Comparison of ENCODE assay signal across 22 cellular contexts in the genomic region with DNA sequence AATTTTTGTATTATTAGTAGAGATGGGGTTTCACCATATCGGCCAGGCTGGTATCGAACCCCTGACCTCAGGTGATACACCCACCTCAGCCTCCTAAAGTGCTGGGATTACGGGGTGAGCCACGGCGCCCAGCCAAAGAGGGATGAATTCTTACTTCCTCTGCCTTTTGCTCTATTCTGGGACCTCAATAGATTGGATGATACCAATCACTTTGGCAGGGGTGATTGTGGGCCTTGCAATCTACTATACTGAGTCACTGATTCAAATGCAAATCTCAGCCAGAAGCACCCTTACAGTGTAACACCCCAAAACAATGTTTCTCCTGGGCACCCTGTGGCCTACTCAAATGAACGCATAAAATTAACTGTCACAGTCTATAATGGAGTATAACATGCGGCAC.
A peak's percentile ranks its signal among the peaks of the same experiment; 100 is the strongest.
DNase-seq lines count a peak whose midpoint lies in the region; FAIRE-seq and TF ChIP-seq lines count a peak whose summit lies in the region.
"Had no signal": no experiment of that assay in that cellular context is flagged by ENCODE, and none has a peak within 500 bp of the region (broad histone marks: within the 10 kb centered on the region; RNA-seq: fewer than 3 reads in every experiment).

No MANE protein-coding gene starts in this region.

- H3K36me3 ChIP-seq in H1 (ENCODE audit: control insufficient read depth in 2 of 4, insufficient read depth in 4 of 4, low read length in 3 of 4) (no peaks in the 10 kb centered on the region), iPS DF 6.9 (ENCODE audit: control insufficient read depth, insufficient read depth, low read length) (no peaks in the 10 kb centered on the region), kidney (ENCODE audit: control insufficient read depth in 1 of 2, insufficient read depth in 2 of 2, low read length in 2 of 2) (no peaks in the 10 kb centered on the region)
- H3K36me3 ChIP-seq: BE2C had no signal

- no peak overlapping the region for H4K91ac ChIP-seq in H9 (ENCODE audit: insufficient read length, low read depth, low read length)
- no peak overlapping the region for H4K91ac ChIP-seq in H1 (replicated peaks; ENCODE audit: insufficient read length, low read length)

- H2BK15ac ChIP-seq in H9 (ENCODE audit: low read depth, low read length) (no peak overlapping the region), H1 (ENCODE audit: low read length) (no peak overlapping the region)

- H3K4me1 ChIP-seq in H9 (ENCODE audit: insufficient read depth, low read length) (no peaks in the 10 kb centered on the region; the same call in 1 of the 2 replicates), H1 (replicated peaks in 1 of 4; ENCODE audit: control insufficient read depth in 3 of 4, insufficient read depth in 4 of 4, low read length in 3 of 4) (peaks cover 0 to 2% (median 0%) of the 10 kb centered on the region in 4 experiments; a peak in 1 of 7 replicates), iPS DF 6.9 (ENCODE audit: control insufficient read depth, insufficient read depth, low read length) (peaks cover 2% of the 10 kb centered on the region; the same call in 1 of the 2 replicates), kidney (ENCODE audit: control insufficient read depth in 1 of 2, insufficient read depth in 1 of 2, low read depth in 1 of 2, low read length in 2 of 2) (no peaks in the 10 kb centered on the region)
- H3K4me1 ChIP-seq: BE2C had no signal

- no peak overlapping the region for H3K9ac ChIP-seq in H9 (ENCODE audit: extremely low read depth, insufficient read length, low read length)
- H3K9ac ChIP-seq in H1 (replicated peaks in 1 of 4; ENCODE audit: extremely low read depth in 1 of 4, low read depth in 3 of 4, low read length in 3 of 4), result no peak overlapping the region
- H3K9ac ChIP-seq in kidney (ENCODE audit: low read length in 2 of 2), result no peak overlapping the region

- H2AK5ac ChIP-seq in H9 (ENCODE audit: insufficient read length, low read length) (no peak overlapping the region), H1 (ENCODE audit: low read depth, low read length) (no peak overlapping the region)

- H3K4ac ChIP-seq in H9 (ENCODE audit: low read depth, low read length) (no peak overlapping the region), H1 (replicated peaks; ENCODE audit: insufficient read length, low read depth, low read length) (no peak overlapping the region)

- H3K23ac ChIP-seq in H9 (ENCODE audit: insufficient read length, low read depth, low read length) (no peak overlapping the region), H1 (ENCODE audit: insufficient read length) (no peak overlapping the region)

- H2BK20ac ChIP-seq in H9 (ENCODE audit: low read depth, low read length, poor library complexity, severe bottlenecking), result no peak overlapping the region
- H2BK20ac ChIP-seq in H1 (ENCODE audit: low read length), result no peak overlapping the region

- TF ChIP-seq CTCF in H9 (conservative IDR thresholded peaks at IDR 0.05) (no peak), H1 (IDR thresholded peaks at IDR 0.05; ENCODE audit: control extremely low read depth in 1 of 3, insufficient read depth in 1 of 3, low read depth in 1 of 3, low read length in 3 of 3) (no peak), kidney (IDR thresholded peaks at IDR 0.05; ENCODE audit: borderline replicate concordance, extremely low read depth, insufficient read depth) (no peak)

- intact Hi-C loops in kidney (cut with DNase I), result no loop called here

- H3K14ac ChIP-seq in H9 (ENCODE audit: insufficient read depth, low read length), result no peak overlapping the region
- no peak overlapping the region for H3K14ac ChIP-seq in H1 (ENCODE audit: insufficient read length)

- H2BK5ac ChIP-seq in H9 (ENCODE audit: insufficient read length, low read length), result no peak overlapping the region
- no peak overlapping the region for H2BK5ac ChIP-seq in H1 (ENCODE audit: low read depth, low read length)

- CTCF ChIA-PET in H1 (lab: Charles Lee; ENCODE audit: partially characterized antibody), result interaction anchor here (1.8 kb wide), 1 partner anchor 41 kb away, joined by 4 read pairs; no protein-coding TSS in a partner anchor

- H3K4me3 Mint-ChIP-seq in H9, result no peak overlapping the region
- H3K4me3 Mint-ChIP-seq: CD4-positive, CD25-positive, alpha-beta regulatory T cell; CD8-positive, alpha-beta memory T cell; IgD-negative memory B cell had no signal

- peaks cover 4 to 11% of the 10 kb centered on the region in 2 experiments; a peak in 4 of 5 replicates for H3K9me3 Mint-ChIP-seq in H9

- H3K36me3 Mint-ChIP-seq in H9 (ENCODE audit: insufficient read depth in 1 of 3, low read depth in 3 of 3), result peaks cover 0 to 4% (median 0%) of the 10 kb centered on the region in 3 experiments; a peak in 3 of 7 replicates
- H3K36me3 Mint-ChIP-seq: CD4-positive, CD25-positive, alpha-beta regulatory T cell; CD8-positive, alpha-beta memory T cell; IgD-negative memory B cell had no signal

- H3K9me3 ChIP-seq in H9 (ENCODE audit: control insufficient read depth, low read depth, low read length), result no peaks in the 10 kb centered on the region
- H3K9me3 ChIP-seq in H1 (ENCODE audit: insufficient read depth in 2 of 2, low read depth in 1 of 2, low read length in 1 of 2), result no peaks in the 10 kb centered on the region
- no peaks in the 10 kb centered on the region for H3K9me3 ChIP-seq in iPS DF 6.9 (ENCODE audit: control insufficient read depth, insufficient read depth, low read length)
- no peaks in the 10 kb centered on the region for H3K9me3 ChIP-seq in kidney (ENCODE audit: control insufficient read depth in 1 of 2, low read length in 2 of 2)
- H3K9me3 ChIP-seq: BE2C had no signal

- no peak overlapping the region for H3T11ph ChIP-seq in H9 (ENCODE audit: low read length)

- POLR2A ChIA-PET in H1 (lab: Charles Lee; ENCODE audit: partially characterized antibody), result no interaction called here

- H3K79me1 ChIP-seq in H9 (ENCODE audit: insufficient read depth, low read depth, low read length, poor library complexity, severe bottlenecking) (no peaks in the 10 kb centered on the region), H1 (ENCODE audit: low read depth, low read length) (no peaks in the 10 kb centered on the region)

- H3K56ac ChIP-seq in H9 (ENCODE audit: insufficient read length, low read depth, low read length) (no peak overlapping the region), H1 (replicated peaks; ENCODE audit: insufficient read length, low read depth, low read length) (no peak overlapping the region)

- peak overlapping the region in 1 of 3 experiments; percentile 76; a peak in 3 of 7 replicates for H3K27ac Mint-ChIP-seq in H9
- H3K27ac Mint-ChIP-seq: CD4-positive, CD25-positive, alpha-beta regulatory T cell; CD8-positive, alpha-beta memory T cell; IgD-negative memory B cell had no signal

- H3K4me3 ChIP-seq in H1 (ENCODE audit: extremely low read depth in 1 of 4, insufficient read depth in 2 of 4, low read depth in 3 of 4, low read length in 4 of 4) (no peak overlapping the region), iPS DF 6.9 (ENCODE audit: low read length) (no peak overlapping the region), kidney (ENCODE audit: low read length in 2 of 2) (no peak overlapping the region)
- H3K4me3 ChIP-seq: GM12878 had no signal

- H3K27me3 ChIP-seq in H9 (ENCODE audit: insufficient read depth, low read length) (no peaks in the 10 kb centered on the region), H1 (replicated peaks in 1 of 4; ENCODE audit: control insufficient read depth in 3 of 4, extremely low read depth in 1 of 4, insufficient read depth in 3 of 4, low read length in 3 of 4) (no peaks in the 10 kb centered on the region), iPS DF 6.9 (ENCODE audit: control insufficient read depth, insufficient read depth, low read length) (no peaks in the 10 kb centered on the region)
- H3K27me3 ChIP-seq: BE2C had no signal

- DNase-seq in H9, result peak; percentile 32
- DNase-seq in H1 (ENCODE audit: low read depth in 1 of 2, low spot score in 2 of 2), result peak; percentile 10 to 46
- DNase-seq in iPS DF 6.9 (ENCODE audit: low read depth, low spot score), result peak; percentile 33
- DNase-seq in kidney, result no peak
- no peak for DNase-seq in NCI-H128 (lab: John Stamatoyannopoulos, UW; ENCODE audit: unreplicated experiment)
- no peak for DNase-seq in stimulated activated CD4-positive, alpha-beta T cell treated with anti-CD3 and anti-CD28 coated beads, Interleukin-2, amount 100 ng/mL, for 48 hours
- no peak for DNase-seq in T1000 (lab: John Stamatoyannopoulos, UW)
- DNase-seq: ACHN; BE2C; C1 segment of cervical spinal cord; CD4-positive, CD25-positive, alpha-beta regulatory T cell; CD8-positive, alpha-beta memory T cell; COR-L47; DMS 273 treated with DMSO at 0.1 percent for 48 hours; DMS53; DND-41; EL had no signal

- no peaks in the 10 kb centered on the region for H3K27me3 Mint-ChIP-seq in H9 (ENCODE audit: low read depth)
- H3K27me3 Mint-ChIP-seq: CD4-positive, CD25-positive, alpha-beta regulatory T cell; CD8-positive, alpha-beta memory T cell; IgD-negative memory B cell had no signal

- no peak overlapping the region for H2BK12ac ChIP-seq in H9 (ENCODE audit: insufficient read length, low read depth, low read length)
- no peak overlapping the region for H2BK12ac ChIP-seq in H1 (ENCODE audit: low read depth, low read length)

- no peak overlapping the region for H4K5ac ChIP-seq in H9 (ENCODE audit: insufficient read length, low read depth, low read length)
- no peak overlapping the region for H4K5ac ChIP-seq in H1 (ENCODE audit: insufficient read length, low read depth, low read length)

- H3K18ac ChIP-seq in H9 (ENCODE audit: insufficient read length, low read depth, low read length) (no peak overlapping the region), H1 (ENCODE audit: extremely low read depth, low read length) (no peak overlapping the region)

- no peak overlapping the region for H2AFZ ChIP-seq in H9 (ENCODE audit: low read length)
- H2AFZ ChIP-seq in H1 (ENCODE audit: low read length), result no peak overlapping the region

- H3K4me2 ChIP-seq in H9 (ENCODE audit: insufficient read depth, insufficient read length, low read length) (no peak overlapping the region), H1 (ENCODE audit: insufficient read depth in 1 of 2, low read depth in 2 of 2, low read length in 2 of 2) (no peak overlapping the region; a peak in 1 of 4 replicates)

- H3K4me1 Mint-ChIP-seq in H9, result peaks cover 12 to 16% of the 10 kb centered on the region in 2 experiments
- H3K4me1 Mint-ChIP-seq: CD4-positive, CD25-positive, alpha-beta regulatory T cell; CD8-positive, alpha-beta memory T cell; IgD-negative memory B cell had no signal

- FAIRE-seq in H1 (lab: Jason Lieb, UNC) (peak; percentile 32), kidney (lab: Jason Lieb, UNC) (no peak)
- FAIRE-seq: A204.1, GM12878, H54, HepG2 had no signal

- TF ChIP-seq POLR2A in H1 (IDR thresholded peaks at IDR 0.05; ENCODE audit: control extremely low read depth in 1 of 2, low read depth in 2 of 2, low read length in 2 of 2), result no peak

- H3K23me2 ChIP-seq in H9 (ENCODE audit: insufficient read length, low read depth, low read length, poor library complexity, severe bottlenecking) (no peaks in the 10 kb centered on the region), H1 (ENCODE audit: low read depth, low read length) (no peaks in the 10 kb centered on the region)

- no peaks in the 10 kb centered on the region for H3K79me2 ChIP-seq in H9 (ENCODE audit: insufficient read depth, low read length)
- no peaks in the 10 kb centered on the region for H3K79me2 ChIP-seq in H1 (ENCODE audit: control insufficient read depth in 1 of 2, insufficient read depth in 2 of 2, low read length in 2 of 2)

- H4K8ac ChIP-seq in H9 (replicated peaks; ENCODE audit: insufficient read length, low read depth, low read length) (no peak overlapping the region), H1 (ENCODE audit: extremely low read depth, insufficient read depth, low read length) (no peak overlapping the region)

- TF ChIP-seq RAD21 in H1 (IDR thresholded peaks at IDR 0.05 in 1 of 2, conservative IDR thresholded peaks at IDR 0.05 in 1 of 2; ENCODE audit: low read depth in 2 of 2, low read length in 2 of 2), result no peak

- no peak overlapping the region for H2BK120ac ChIP-seq in H9 (ENCODE audit: low read depth, low read length, poor library complexity, severe bottlenecking)
- H2BK120ac ChIP-seq in H1 (replicated peaks; ENCODE audit: low read depth, low read length), result no peak overlapping the region

- H4K20me1 ChIP-seq in H9 (ENCODE audit: control insufficient read depth, insufficient read depth, insufficient read length) (no peaks in the 10 kb centered on the region), H1 (replicated peaks in 1 of 2; ENCODE audit: control insufficient read depth in 1 of 2, insufficient read depth in 2 of 2, low read length in 2 of 2) (no peaks in the 10 kb centered on the region)

- TF ChIP-seq EP300 in H1 (IDR thresholded peaks at IDR 0.05; ENCODE audit: borderline replicate concordance in 1 of 2, low read depth in 2 of 2, low read length in 2 of 2), result peak in 1 of 2 experiments; percentile 94; a peak in 2 of 3 replicates

- no CpG with 5 or more reads among the region's 7 CpGs for WGBS in H9 (ENCODE audit: extremely low coverage, insufficient read length, low lambda C conversion rate)
- WGBS in H1 (ENCODE audit: extremely low coverage in 1 of 2, insufficient coverage in 1 of 2, insufficient read length in 1 of 2, insufficient replicate concordance in 2 of 2, low coverage in 1 of 2, low lambda C conversion rate in 2 of 2, missing lambda C conversion rate in 1 of 2), 2 experiments, result 91% methylated on average over 7 of the region's 7 CpGs; no CpG with 5 or more reads in 1 of the 2 experiments
- WGBS in iPS DF 6.9 (ENCODE audit: insufficient coverage, insufficient read length), result no CpG with 5 or more reads among the region's 7 CpGs

- H3K27ac ChIP-seq in H9 (ENCODE audit: insufficient read length, low read depth, low read length) (no peak overlapping the region), H1 (ENCODE audit: low read depth, low read length) (no peak overlapping the region), iPS DF 6.9 (ENCODE audit: low read length) (no peak overlapping the region), kidney (ENCODE audit: low read depth in 2 of 2, low read length in 2 of 2) (no peak overlapping the region)

Comparison
In these comparisons a context has a peak if more than half of its experiments do, and no peak if none do; other contexts are left out.
1. DNase-seq: peak in H9 (single experiment), H1 (2 of 2) and iPS DF 6.9 (single experiment); none in kidney (single experiment), NCI-H128 (single experiment), stimulated activated CD4-positive, alpha-beta T cell treated with anti-CD3 and anti-CD28 coated beads, Interleukin-2, amount 100 ng/mL, for 48 hours (0 of 2) and T1000 (single experiment).